In genomic region chr2:109290887-109291675, GRCh38 we compare ENCODE assay signal across 14 cellular contexts.
A peak's percentile ranks its signal among the peaks of the same experiment; 100 is the strongest.
DNase-seq lines count a peak whose midpoint lies in the region; ATAC-seq and TF ChIP-seq lines count a peak whose summit lies in the region.
"Had no signal": no experiment of that assay in that cellular context is flagged by ENCODE, and none has a peak within 500 bp of the region (broad histone marks: within the 10 kb centered on the region; RNA-seq: fewer than 3 reads in every experiment).

No MANE protein-coding gene starts in this region.

- intact Hi-C loops in Right ventricle myocardium superior (cut with DNase I) = no loop called here
- intact Hi-C loops in Right ventricle myocardium inferior (cut with DNase I) = no loop called here
- intact Hi-C loops in Panc1 (cut with micrococcal nuclease; ENCODE audit: unreplicated experiment) = no loop called here

- no peak for TF ChIP-seq POLR2A in suprapubic skin (IDR thresholded peaks at IDR 0.05)

- CTCF ChIA-PET in Panc1 (lab: Charles Lee) = no interaction called here

- H3K4me1 ChIP-seq in Panc1 (ENCODE audit: control insufficient read depth, insufficient read depth, low read length) = no peaks in the 10 kb centered on the region; the same call in 1 of the 2 replicates
- peaks cover 9 to 32% of the 10 kb centered on the region in 2 donors for H3K4me1 ChIP-seq in thoracic aorta (ENCODE audit: control insufficient read depth in 1 of 2, low read depth in 2 of 2)
- H3K4me1 ChIP-seq in suprapubic skin = no peaks in the 10 kb centered on the region

- TF ChIP-seq CTCF in Panc1 (IDR thresholded peaks at IDR 0.05) (no peak), fibroblast of the aortic adventitia (IDR thresholded peaks at IDR 0.05; ENCODE audit: insufficient read depth, low read length) (no peak), thoracic aorta (IDR thresholded peaks at IDR 0.05) (no peak), suprapubic skin (IDR thresholded peaks at IDR 0.05) (no peak)

- H3K9me3 ChIP-seq in Panc1 (ENCODE audit: control insufficient read depth, insufficient read depth, low read depth, low read length) = no peaks in the 10 kb centered on the region
- no peaks in the 10 kb centered on the region for H3K9me3 ChIP-seq in thoracic aorta
- H3K9me3 ChIP-seq in suprapubic skin = no peaks in the 10 kb centered on the region

- ATAC-seq in Right ventricle myocardium superior (ENCODE audit: poor library complexity) = peak; percentile 70
- no peak for ATAC-seq in Right ventricle myocardium inferior
- 0 out of 2 replicates have a peak, but pooled peaks have one; percentile 36 for ATAC-seq in Panc1
- peak; percentile 21 for ATAC-seq in thoracic aorta (ENCODE audit: insufficient number of reproducible peaks, low FRiP score, low read depth)
- no peak for ATAC-seq in GM18867 (IDR thresholded peaks at IDR 0.05; ENCODE audit: unreplicated experiment)
- ATAC-seq: GM23338, K562 had no signal

- TF ChIP-seq EP300 in suprapubic skin (IDR thresholded peaks at IDR 0.05) = no peak

- H3K36me3 ChIP-seq in Panc1 (ENCODE audit: control insufficient read depth, insufficient read depth, low read length) (no peaks in the 10 kb centered on the region), thoracic aorta (no peaks in the 10 kb centered on the region), suprapubic skin (no peaks in the 10 kb centered on the region)

- no peaks in the 10 kb centered on the region; the same call in 1 of the 2 replicates for H3K27me3 ChIP-seq in Panc1 (ENCODE audit: control insufficient read depth, insufficient read depth, low read length)
- H3K27me3 ChIP-seq in thoracic aorta (replicated peaks; ENCODE audit: insufficient read depth) = no peaks in the 10 kb centered on the region
- no peaks in the 10 kb centered on the region for H3K27me3 ChIP-seq in suprapubic skin

- no TSS peak for BruUV-seq in Panc1 (replicated peaks; lab: Mats Ljungman, UMichigan)

- no peak overlapping the region for H3K4me3 ChIP-seq in Panc1 (ENCODE audit: low read depth in 2 of 2, low read length in 2 of 2)
- no peak overlapping the region for H3K4me3 ChIP-seq in fibroblast of the aortic adventitia (ENCODE audit: low read depth, low read length)
- no peak overlapping the region for H3K4me3 ChIP-seq in thoracic aorta
- no peak overlapping the region for H3K4me3 ChIP-seq in suprapubic skin
- H3K4me3 ChIP-seq: GM23338, K562 had no signal

- POLR2A ChIA-PET in Panc1 (lab: Charles Lee) = no interaction called here

- H3K27ac ChIP-seq in Panc1 (ENCODE audit: low read length) (no peak overlapping the region), thoracic aorta (peak overlapping the region; percentile 5 to 13), suprapubic skin (no peak overlapping the region)

- DNase-seq in Right ventricle myocardium superior (peak; percentile 61), Right ventricle myocardium inferior (ENCODE audit: missing footprints) (no peak), Panc1 (ENCODE audit: low read depth, low spot score) (no peak), fibroblast of the aortic adventitia (ENCODE audit: low read depth) (peak; percentile 15), thoracic aorta (ENCODE audit: low spot score) (no peak), suprapubic skin (ENCODE audit: low spot score in 2 of 2) (no peak), amniotic stem cell (lab: John Stamatoyannopoulos, UW) (no peak)
- DNase-seq: activated CD4-positive, alpha-beta T cell treated with anti-CD3 and anti-CD28 coated beads, Interleukin-2, amount 10 ng/mL, durations not matched to agents 24 days and 14 days; activated naive CD4-positive, alpha-beta T cell treated with anti-CD3 and anti-CD28 coated beads, Interleukin-2, amount 10 ng/mL, durations not matched to agents 7 days and 5 days; GF-D8; NCI-H526 treated with DMSO at 0.1 percent for 48 hours had no signal

- 52% methylated on average over 14 of the region's 14 CpGs for WGBS in suprapubic skin

- in situ Hi-C loops in Panc1 (cut with HindIII; ENCODE audit: low pct_unique_long_range_greater_than_20kb, low sequenced_read_pairs) = no loop called here

Comparison
In these comparisons a context has a peak if more than half of its experiments do, and no peak if none do; other contexts are left out.
1. ATAC-seq: peak in Right ventricle myocardium superior (single experiment), Panc1 (single experiment) and thoracic aorta (single experiment); none in Right ventricle myocardium inferior (single experiment) and GM18867 (single experiment).
2. DNase-seq: peak in Right ventricle myocardium superior (single experiment) and fibroblast of the aortic adventitia (single experiment); none in Right ventricle myocardium inferior (single experiment), Panc1 (single experiment), thoracic aorta (single experiment), suprapubic skin (0 of 2) and amniotic stem cell (single experiment).
3. H3K27ac ChIP-seq: peak in thoracic aorta (2 of 2); none in Panc1 (single experiment) and suprapubic skin (single experiment).